ENCODE assay signal across 8 cellular contexts in genomic region chr1:201946224-201946908, GRCh38. TPM values are rescaled to one million over a fixed set of nuclear protein-coding genes. Genes with fewer than 3 reads are reported as not detected.
DNase-seq lines count a peak whose midpoint lies in the region; ATAC-seq and TF ChIP-seq lines count a peak whose summit lies in the region.

LMOD1 (minus strand) TSS chr1:201946548; CDS start chr1:201946340, 208 bp downstream.

- H2BK20ac ChIP-seq in H9 (ENCODE audit: low read depth, low read length, poor library complexity, severe bottlenecking), result no peak within 1 kb of the TSS

- H4K5ac ChIP-seq in H9 (ENCODE audit: insufficient read length, low read depth, low read length), result no peak within 1 kb of the TSS

- intact Hi-C loops in esophagus squamous epithelium (cut with DNase I), result no loop called here

- H3K36me3 Mint-ChIP-seq in H9 (ENCODE audit: insufficient read depth in 1 of 3, low read depth in 3 of 3), result no peaks in the 10 kb centered on the region

- WGBS in H9 (ENCODE audit: extremely low coverage, insufficient read length, low lambda C conversion rate), result no CpG with 5 or more reads among the region's 28 CpGs
- WGBS in esophagus squamous epithelium, 2 donors, result 0 to 8% methylated on average over 9 to 22 of the region's 28 CpGs
- WGBS in mesodermal cell (ENCODE audit: insufficient coverage in 2 of 2), 2 experiments, result 5 to 8% methylated on average over 22 to 28 of the region's 28 CpGs
- WGBS in thymus, result 8% methylated on average over 28 of the region's 28 CpGs

- H3K18ac ChIP-seq in H9 (ENCODE audit: insufficient read length, low read depth, low read length), result no peak within 1 kb of the TSS

- no peaks in the 10 kb centered on the region for H3K79me1 ChIP-seq in H9 (ENCODE audit: insufficient read depth, low read depth, low read length, poor library complexity, severe bottlenecking)

- no peak within 1 kb of the TSS; a peak in 2 of 7 replicates for H3K27ac Mint-ChIP-seq in H9

- DNase-seq in H9 (peak; percentile 95), SW480 (ENCODE audit: low spot score) (peak; percentile 15), esophagus squamous epithelium (lab: John Stamatoyannopoulos, UW) (no peak), NCI-H2196 treated with DMSO at 0.1 percent for 48 hours (lab: John Stamatoyannopoulos, UW; ENCODE audit: unreplicated experiment) (no peak)

- H3K9me3 ChIP-seq in H9 (ENCODE audit: control insufficient read depth, low read depth, low read length) (no peaks in the 10 kb centered on the region), esophagus squamous epithelium (no peaks in the 10 kb centered on the region), mesodermal cell (ENCODE audit: control insufficient read depth, low read length) (no peaks in the 10 kb centered on the region), thymus (ENCODE audit: control insufficient read depth) (no peaks in the 10 kb centered on the region)

- peak within 1 kb of the TSS; percentile 51 for H3K4me2 ChIP-seq in H9 (ENCODE audit: insufficient read depth, insufficient read length, low read length)

- no peaks in the 10 kb centered on the region for H3K79me2 ChIP-seq in H9 (ENCODE audit: insufficient read depth, low read length)

- H3K14ac ChIP-seq in H9 (ENCODE audit: insufficient read depth, low read length), result no peak within 1 kb of the TSS

- peaks cover 32% of the 10 kb centered on the region for H3K27me3 Mint-ChIP-seq in H9 (ENCODE audit: low read depth)

- peaks cover 8% of the 10 kb centered on the region; the same call in 1 of the 2 replicates for H3K27me3 ChIP-seq in H9 (ENCODE audit: insufficient read depth, low read length)
- peaks cover 0 to 52% (median 0%) of the 10 kb centered on the region in 4 donors for H3K27me3 ChIP-seq in esophagus squamous epithelium
- peaks cover 27% of the 10 kb centered on the region for H3K27me3 ChIP-seq in thymus (ENCODE audit: control insufficient read depth, insufficient read depth)

- peaks cover 4% of the 10 kb centered on the region for H3K23me2 ChIP-seq in H9 (ENCODE audit: insufficient read length, low read depth, low read length, poor library complexity, severe bottlenecking)

- no peak within 1 kb of the TSS for H2BK15ac ChIP-seq in H9 (ENCODE audit: low read depth, low read length)

- H3K27ac ChIP-seq in 22Rv1 (no peak within 1 kb of the TSS), H9 (ENCODE audit: insufficient read length, low read depth, low read length) (no peak within 1 kb of the TSS), esophagus squamous epithelium (peak within 1 kb of the TSS; percentile 68 to 95 (median 88)), mesodermal cell (ENCODE audit: low read depth, low read length, severe bottlenecking) (peak within 1 kb of the TSS; percentile 57), thymus (ENCODE audit: low read depth) (no peak within 1 kb of the TSS)

- H3K9me3 Mint-ChIP-seq in H9, result no peaks in the 10 kb centered on the region; a peak in 1 of 5 replicates

- H2BK12ac ChIP-seq in H9 (ENCODE audit: insufficient read length, low read depth, low read length), result no peak within 1 kb of the TSS

- no peak for ATAC-seq in GM18505 (IDR thresholded peaks at IDR 0.05; ENCODE audit: unreplicated experiment)

- H2BK5ac ChIP-seq in H9 (ENCODE audit: insufficient read length, low read length), result no peak within 1 kb of the TSS

- no peak within 1 kb of the TSS for H2AFZ ChIP-seq in H9 (ENCODE audit: low read length)

- no peak within 1 kb of the TSS for H3T11ph ChIP-seq in H9 (ENCODE audit: low read length)

- H3K36me3 ChIP-seq in esophagus squamous epithelium (no peaks in the 10 kb centered on the region), mesodermal cell (ENCODE audit: control insufficient read depth, insufficient read depth, low read length) (no peaks in the 10 kb centered on the region), thymus (ENCODE audit: control insufficient read depth, insufficient read depth) (no peaks in the 10 kb centered on the region)

- H3K4me1 Mint-ChIP-seq in H9, result peaks cover 26 to 42% of the 10 kb centered on the region in 2 experiments

- TF ChIP-seq CTCF in 22Rv1 (IDR thresholded peaks at IDR 0.05), result 0 out of 2 replicates have a peak, but pooled peaks have one; percentile 1
- no peak for TF ChIP-seq CTCF in H9 (conservative IDR thresholded peaks at IDR 0.05)
- TF ChIP-seq CTCF in esophagus squamous epithelium (IDR thresholded peaks at IDR 0.05), result peak in 1 of 6 experiments; percentile 3

- H3K23ac ChIP-seq in H9 (ENCODE audit: insufficient read length, low read depth, low read length), result no peak within 1 kb of the TSS

- no peak within 1 kb of the TSS for H2AK5ac ChIP-seq in H9 (ENCODE audit: insufficient read length, low read length)

- TF ChIP-seq POLR2A in esophagus squamous epithelium (IDR thresholded peaks at IDR 0.05), result peak in 2 of 4 donors; percentile 78 to 87
- TF ChIP-seq POLR2A in GM18505 (IDR thresholded peaks at IDR 0.05; ENCODE audit: borderline replicate concordance, extremely low read depth, insufficient read depth, insufficient read length), result no peak

- peak within 1 kb of the TSS; percentile 18 to 73 (median 52) for H3K4me3 ChIP-seq in esophagus squamous epithelium
- H3K4me3 ChIP-seq in mesodermal cell (ENCODE audit: extremely low read depth, insufficient read depth, low read length, poor library complexity, severe bottlenecking), result peak within 1 kb of the TSS; percentile 30
- H3K4me3 ChIP-seq in thymus (ENCODE audit: low read length), result peak within 1 kb of the TSS; percentile 19

- H3K4me1 ChIP-seq in H9 (ENCODE audit: insufficient read depth, low read length), result peaks cover 5% of the 10 kb centered on the region; the same call in 1 of the 2 replicates
- H3K4me1 ChIP-seq in esophagus squamous epithelium, result peaks cover 0 to 33% (median 6%) of the 10 kb centered on the region in 3 donors
- peaks cover 22% of the 10 kb centered on the region for H3K4me1 ChIP-seq in mesodermal cell (ENCODE audit: control insufficient read depth, insufficient read depth, low read length, poor library complexity, severe bottlenecking)
- no peaks in the 10 kb centered on the region for H3K4me1 ChIP-seq in thymus (ENCODE audit: control insufficient read depth, insufficient read depth, low read length)

- no peak within 1 kb of the TSS for H4K91ac ChIP-seq in H9 (ENCODE audit: insufficient read length, low read depth, low read length)

- no peak within 1 kb of the TSS for H2BK120ac ChIP-seq in H9 (ENCODE audit: low read depth, low read length, poor library complexity, severe bottlenecking)

- no peaks in the 10 kb centered on the region for H4K20me1 ChIP-seq in H9 (ENCODE audit: control insufficient read depth, insufficient read depth, insufficient read length)

- H4K8ac ChIP-seq in H9 (replicated peaks; ENCODE audit: insufficient read length, low read depth, low read length), result no peak within 1 kb of the TSS

- H3K4ac ChIP-seq in H9 (ENCODE audit: low read depth, low read length), result no peak within 1 kb of the TSS

- peak within 1 kb of the TSS; percentile 68 to 84 for H3K4me3 Mint-ChIP-seq in H9

- H3K56ac ChIP-seq in H9 (ENCODE audit: insufficient read length, low read depth, low read length), result no peak within 1 kb of the TSS

- no peak within 1 kb of the TSS for H3K9ac ChIP-seq in H9 (ENCODE audit: extremely low read depth, insufficient read length, low read length)

RNA-seq across cellular contexts. Expression of gene LMOD1, which starts in this region (rescaled TPM):
- 0.31 and 0.44 TPM in 2 replicates for total RNA-seq in H9 (2021)
- 100 to 1,000 TPM in 1 of 4 donors, 10 to 100 TPM in 2, 1 to 10 TPM in 1; 8.3 to 157 (median 38.6) TPM for total RNA-seq in esophagus squamous epithelium
- 1.9 TPM for polyA plus RNA-seq in mesodermal cell (2013, experiment 1 of 2)
- 1.5 TPM for polyA plus RNA-seq in mesodermal cell (2013, experiment 2 of 2)
- polyA plus RNA-seq in thymus, result 17.1 TPM

Comparison
In these comparisons a context has a peak if more than half of its experiments do, and no peak if none do; other contexts are left out.
1. Peak in DNase-seq and H3K4me2 ChIP-seq in H9; RNA of the gene not detected or under 1 TPM.
2. H3K27ac ChIP-seq: peak in esophagus squamous epithelium (4 of 4) and mesodermal cell (single experiment); none in 22Rv1 (single experiment), H9 (single experiment) and thymus (single experiment).
3. Peak in every context shown above with its lines, with median percentiles within 50 percentile points of each other: H3K4me3 ChIP-seq.